Comparison of ENCODE assay signal across 8 cellular contexts in the genomic region with DNA sequence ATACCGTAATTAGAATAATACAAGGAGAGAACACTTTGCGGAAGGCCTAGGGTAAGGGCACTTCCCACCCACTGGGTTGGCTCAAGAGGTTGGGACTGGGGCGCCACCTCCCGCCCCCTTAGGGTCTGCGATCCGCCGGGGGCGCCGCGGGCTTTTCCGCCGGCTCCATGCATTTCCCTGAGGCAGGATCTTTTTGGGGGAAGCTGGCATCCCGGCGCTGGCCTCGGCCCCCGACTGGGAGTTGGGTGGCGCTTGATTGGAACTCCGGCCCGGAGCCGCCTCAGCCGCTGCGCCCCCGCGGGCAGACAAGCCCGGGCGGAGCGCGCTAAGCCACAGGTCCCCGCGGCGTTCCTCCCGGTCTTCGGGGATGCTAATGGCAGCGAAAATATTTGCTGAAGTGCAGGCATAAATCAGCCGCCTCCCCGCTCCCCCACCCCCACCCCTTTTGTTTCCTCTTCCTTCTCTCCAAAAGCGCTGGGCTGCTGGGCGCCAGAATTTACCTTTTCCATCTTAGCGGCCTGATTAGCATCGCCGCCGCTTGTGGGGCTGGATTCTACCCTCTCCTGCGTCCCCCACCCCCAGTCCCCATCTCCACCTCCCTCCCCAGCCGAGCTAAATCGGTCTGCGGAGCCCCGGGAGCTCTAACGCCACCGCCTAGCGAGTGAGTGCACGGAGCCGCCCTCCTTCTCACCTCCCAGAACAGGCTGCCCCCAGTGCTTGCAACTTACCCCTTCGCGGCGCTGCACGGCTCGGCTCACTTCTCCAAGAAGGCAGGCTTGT. TPM values are rescaled to one million over a fixed set of nuclear protein-coding genes. Genes with fewer than 3 reads are reported as not detected.
DNase-seq lines count a peak whose midpoint lies in the region; ATAC-seq and TF ChIP-seq lines count a peak whose summit lies in the region.

No MANE protein-coding gene starts in this region.

- DNase-seq in NOMO-1 (lab: John Stamatoyannopoulos, UW; ENCODE audit: unreplicated experiment in 2 of 2) (peak; percentile 13 to 24), NOMO-1 treated with dmso at 0.1 percent for 144 hours (lab: John Stamatoyannopoulos, UW; ENCODE audit: unreplicated experiment) (no peak), T-cell (peak in 1 of 34 experiments; percentile 8), fibroblast of the aortic adventitia (ENCODE audit: low read depth) (no peak), Karpas-422 (no peak), germinal center (ENCODE audit: low spot score) (no peak)

- H3K4me3 ChIP-seq in fibroblast of the aortic adventitia (ENCODE audit: low read depth, low read length) (peak overlapping the region; percentile 64), neural cell (ENCODE audit: low read length) (peak overlapping the region; percentile 61), Karpas-422 (ENCODE audit: low read length) (no peak overlapping the region)

- H3K27me3 ChIP-seq in neural cell (ENCODE audit: insufficient read depth, low read depth, low read length) = peaks cover 42% of the 10 kb centered on the region
- no peaks in the 10 kb centered on the region for H3K27me3 ChIP-seq in Karpas-422 (ENCODE audit: low read length)

- peaks cover under 1% of the 10 kb centered on the region; the same call in 1 of the 2 replicates for H3K4me1 ChIP-seq in Karpas-422 (ENCODE audit: low read length)

- H2AFZ ChIP-seq in neural cell (ENCODE audit: low read depth, low read length) (no peak overlapping the region), Karpas-422 (ENCODE audit: low read length) (no peak overlapping the region)

- H3K79me2 ChIP-seq in neural cell (replicated peaks; ENCODE audit: insufficient read depth, low read length) (no peaks in the 10 kb centered on the region), Karpas-422 (ENCODE audit: low read length) (no peaks in the 10 kb centered on the region)

- no peaks in the 10 kb centered on the region for H3K36me3 Mint-ChIP-seq in T-cell

- H3K27ac Mint-ChIP-seq in T-cell = no peak overlapping the region

- H3K9me3 Mint-ChIP-seq in T-cell = no peaks in the 10 kb centered on the region

- H3K4me1 Mint-ChIP-seq in T-cell = peaks cover 4 to 24% (median 17%) of the 10 kb centered on the region in 3 donors

- peak; percentile 38 for TF ChIP-seq RAD21 in neural cell (conservative IDR thresholded peaks at IDR 0.05)

- no peak for TF ChIP-seq EP300 in neural cell (conservative IDR thresholded peaks at IDR 0.05; ENCODE audit: poor library complexity, severe bottlenecking)

- H3K4me3 Mint-ChIP-seq in T-cell = peak overlapping the region in 2 of 3 donors; percentile 39 to 44

- TF ChIP-seq CTCF in fibroblast of the aortic adventitia (IDR thresholded peaks at IDR 0.05; ENCODE audit: insufficient read depth, low read length) (peak; percentile 5), neural cell (IDR thresholded peaks at IDR 0.05; ENCODE audit: poor library complexity, severe bottlenecking) (peak; percentile 31)

- H4K20me1 ChIP-seq in neural cell (ENCODE audit: insufficient read depth) = no peaks in the 10 kb centered on the region
- H4K20me1 ChIP-seq in Karpas-422 (ENCODE audit: insufficient read depth, low read depth, low read length) = no peaks in the 10 kb centered on the region

- POLR2A ChIA-PET in T-cell (lab: Charles Lee) = no interaction called here

- H3K9me3 ChIP-seq in neural cell (ENCODE audit: low read length) (no peaks in the 10 kb centered on the region), Karpas-422 (ENCODE audit: low read length) (no peaks in the 10 kb centered on the region)

- no peaks in the 10 kb centered on the region for H3K36me3 ChIP-seq in neural cell (ENCODE audit: insufficient read depth, low read length)
- no peaks in the 10 kb centered on the region for H3K36me3 ChIP-seq in Karpas-422 (ENCODE audit: insufficient read depth, low read length)

- H3K27ac ChIP-seq in neural cell (ENCODE audit: low read length) (no peak overlapping the region), Karpas-422 (ENCODE audit: low read length) (no peak overlapping the region)

- CTCF ChIA-PET in T-cell (lab: Charles Lee) = no interaction called here

- H3K9me2 ChIP-seq in neural cell (ENCODE audit: insufficient read depth, low read length) (no peaks in the 10 kb centered on the region), Karpas-422 (replicated peaks; ENCODE audit: insufficient read depth, low read length) (no peaks in the 10 kb centered on the region)

- ATAC-seq in T-cell (replicated peaks in 1 of 4) (peak in 1 of 4 experiments; percentile 16), GM19324 (IDR thresholded peaks at IDR 0.05; ENCODE audit: low FRiP score, unreplicated experiment) (no peak)

- H3F3A ChIP-seq in neural cell (ENCODE audit: insufficient read depth, low read length, poor library complexity, severe bottlenecking) = peaks cover 7% of the 10 kb centered on the region

- H3K4me2 ChIP-seq in neural cell (ENCODE audit: low read length) (peak overlapping the region; percentile 44), Karpas-422 (ENCODE audit: low read depth, low read length, poor library complexity, severe bottlenecking) (no peak overlapping the region)

- peaks cover 24 to 69% of the 10 kb centered on the region in 2 donors for H3K27me3 Mint-ChIP-seq in T-cell

- H3K9ac ChIP-seq in neural cell (ENCODE audit: low read length) = peak overlapping the region; percentile 12
- no peak overlapping the region for H3K9ac ChIP-seq in Karpas-422 (ENCODE audit: low read length)

TF ChIP-seq in neural cell, 6 proteins besides CTCF, POLR2A, EP300 and RAD21:
- TF ChIP-seq, protein P1, sequence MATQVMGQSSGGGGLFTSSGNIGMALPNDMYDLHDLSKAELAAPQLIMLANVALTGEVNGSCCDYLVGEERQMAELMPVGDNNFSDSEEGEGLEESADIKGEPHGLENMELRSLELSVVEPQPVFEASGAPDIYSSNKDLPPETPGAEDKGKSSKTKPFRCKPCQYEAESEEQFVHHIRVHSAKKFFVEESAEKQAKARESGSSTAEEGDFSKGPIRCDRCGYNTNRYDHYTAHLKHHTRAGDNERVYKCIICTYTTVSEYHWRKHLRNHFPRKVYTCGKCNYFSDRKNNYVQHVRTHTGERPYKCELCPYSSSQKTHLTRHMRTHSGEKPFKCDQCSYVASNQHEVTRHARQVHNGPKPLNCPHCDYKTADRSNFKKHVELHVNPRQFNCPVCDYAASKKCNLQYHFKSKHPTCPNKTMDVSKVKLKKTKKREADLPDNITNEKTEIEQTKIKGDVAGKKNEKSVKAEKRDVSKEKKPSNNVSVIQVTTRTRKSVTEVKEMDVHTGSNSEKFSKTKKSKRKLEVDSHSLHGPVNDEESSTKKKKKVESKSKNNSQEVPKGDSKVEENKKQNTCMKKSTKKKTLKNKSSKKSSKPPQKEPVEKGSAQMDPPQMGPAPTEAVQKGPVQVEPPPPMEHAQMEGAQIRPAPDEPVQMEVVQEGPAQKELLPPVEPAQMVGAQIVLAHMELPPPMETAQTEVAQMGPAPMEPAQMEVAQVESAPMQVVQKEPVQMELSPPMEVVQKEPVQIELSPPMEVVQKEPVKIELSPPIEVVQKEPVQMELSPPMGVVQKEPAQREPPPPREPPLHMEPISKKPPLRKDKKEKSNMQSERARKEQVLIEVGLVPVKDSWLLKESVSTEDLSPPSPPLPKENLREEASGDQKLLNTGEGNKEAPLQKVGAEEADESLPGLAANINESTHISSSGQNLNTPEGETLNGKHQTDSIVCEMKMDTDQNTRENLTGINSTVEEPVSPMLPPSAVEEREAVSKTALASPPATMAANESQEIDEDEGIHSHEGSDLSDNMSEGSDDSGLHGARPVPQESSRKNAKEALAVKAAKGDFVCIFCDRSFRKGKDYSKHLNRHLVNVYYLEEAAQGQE (IDR thresholded peaks at IDR 0.05; ENCODE audit: borderline replicate concordance) = no peak
- TF ChIP-seq EZH2 (IDR thresholded peaks at IDR 0.05; ENCODE audit: borderline replicate concordance, insufficient read depth, low read length, poor library complexity, severe bottlenecking) (no peak), TAF1 (IDR thresholded peaks at IDR 0.05; ENCODE audit: low read depth) (no peak), POLR2AphosphoS5 (IDR thresholded peaks at IDR 0.05) (no peak), MXI1 (conservative IDR thresholded peaks at IDR 0.05; ENCODE audit: poor library complexity, severe bottlenecking) (no peak), SMC3 (conservative IDR thresholded peaks at IDR 0.05; ENCODE audit: poor library complexity) (no peak)

RNA-seq across cellular contexts. Expression of a gene that starts 5.1 kb away (rescaled TPM):
- total RNA-seq in T-cell = under 1 TPM in 4 of 5 donors, not detected in 1; 0.08 to 0.19 (median 0.12) TPM
- total RNA-seq in fibroblast of the aortic adventitia (ENCODE audit: low replicate concordance) = 20.6 and 35.7 TPM in 2 replicates
- 1.8 and 2.0 TPM in 2 replicates for polyA plus RNA-seq in neural cell
- 1.9 TPM in 2 replicates for polyA minus RNA-seq in neural cell
- not detected in 2 replicates for total RNA-seq in Karpas-422 (2014; rRNA removed; shearing (Covaris generic); ENCODE audit: low replicate concordance)

Comparison
In these comparisons a context has a peak if more than half of its experiments do, and no peak if none do; other contexts are left out.
1. DNase-seq: peak in NOMO-1 (2 of 2); none in NOMO-1 treated with dmso at 0.1 percent for 144 hours (single experiment), fibroblast of the aortic adventitia (single experiment), Karpas-422 (single experiment) and germinal center (single experiment).
2. RNA of a gene that starts 5.1 kb away (total RNA-seq): 20.6 to 35.7 TPM in fibroblast of the aortic adventitia; 0.08 to 0.19 TPM in T-cell and not detected in Karpas-422; every median in the first group is over 10 times any median in the second.